In the genomic region with DNA sequence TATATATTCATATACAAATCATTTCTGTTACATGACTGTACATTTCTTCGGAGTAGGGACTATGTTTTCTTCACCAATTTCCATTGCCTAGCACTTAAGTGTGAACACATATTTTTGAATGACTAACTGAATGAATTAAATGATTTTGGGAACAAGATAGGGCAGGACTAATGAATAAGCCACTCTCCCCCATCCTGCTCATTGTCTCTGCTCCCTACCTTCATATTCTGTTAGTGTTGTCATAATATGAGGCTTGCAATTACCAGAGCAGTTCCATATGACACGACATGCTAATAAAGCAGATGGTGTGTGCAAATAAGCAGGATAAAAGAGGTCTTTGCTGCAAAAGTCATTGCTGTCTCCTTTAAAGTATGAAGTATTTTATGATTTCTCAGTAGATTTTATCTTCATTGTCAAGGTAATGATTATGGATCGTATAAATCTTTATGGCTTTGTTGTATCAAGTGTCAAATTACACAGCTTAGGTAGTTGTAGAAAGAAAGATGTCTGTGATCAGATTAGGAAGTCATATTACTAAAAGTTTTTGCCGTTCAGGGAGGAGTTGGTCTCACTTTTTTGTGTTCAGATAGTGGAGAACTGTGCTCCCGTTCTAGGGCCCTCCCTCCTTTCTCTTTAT, we compare ENCODE assay signal across 27 cellular contexts.
DNase-seq lines count a peak whose midpoint lies in the region; FAIRE-seq and TF ChIP-seq lines count a peak whose summit lies in the region.
"Had no signal": no experiment of that assay in that cellular context is flagged by ENCODE, and none has a peak within 500 bp of the region (broad histone marks: within the 10 kb centered on the region; RNA-seq: fewer than 3 reads in every experiment).

No MANE protein-coding gene starts in this region.

- peaks cover 3% of the 10 kb centered on the region for H3K79me1 ChIP-seq in mesenchymal stem cell (replicated peaks; ENCODE audit: low read length, poor library complexity, severe bottlenecking)

- no peak overlapping the region for H2BK15ac ChIP-seq in mesenchymal stem cell (ENCODE audit: low read depth, poor library complexity, severe bottlenecking)

- H3K36me3 ChIP-seq in mesenchymal stem cell (ENCODE audit: control insufficient read depth in 1 of 2, insufficient read depth in 2 of 2, low read depth in 1 of 2, low read length in 2 of 2): no peaks in the 10 kb centered on the region
- H3K36me3 ChIP-seq: vagina had no signal

- H4K91ac ChIP-seq in mesenchymal stem cell (ENCODE audit: low read length): no peak overlapping the region

- no peak overlapping the region for H2AK5ac ChIP-seq in mesenchymal stem cell (ENCODE audit: low read length, severe bottlenecking)

- H3K27ac ChIP-seq in mesenchymal stem cell (ENCODE audit: low read length, poor library complexity, severe bottlenecking) (no peak overlapping the region), coronary artery (no peak overlapping the region)
- H3K27ac ChIP-seq: skin epidermis, testis, vagina had no signal

- H4K8ac ChIP-seq in mesenchymal stem cell (ENCODE audit: low read length): no peak overlapping the region

- no peak overlapping the region for H3K23ac ChIP-seq in mesenchymal stem cell (ENCODE audit: low read length in 2 of 2)

- H3K9ac ChIP-seq in mesenchymal stem cell (ENCODE audit: low read length): no peak overlapping the region

- H3K4me3 ChIP-seq in epithelial cell of esophagus (ENCODE audit: low read length) (no peak overlapping the region), mesenchymal stem cell (ENCODE audit: insufficient read depth in 1 of 2, low read depth in 1 of 2, low read length in 2 of 2) (no peak overlapping the region), coronary artery (no peak overlapping the region)
- H3K4me3 ChIP-seq: lung, skin epidermis, testis, vagina had no signal

- H3K4ac ChIP-seq in mesenchymal stem cell (ENCODE audit: low read depth in 1 of 2, low read length in 2 of 2): no peak overlapping the region

- no peak overlapping the region for H3K18ac ChIP-seq in mesenchymal stem cell (ENCODE audit: low read depth in 1 of 2, low read length in 2 of 2)

- no peak for FAIRE-seq in frontal cortex (lab: Jason Lieb, UNC)
- FAIRE-seq: GM18507, kidney had no signal

- TF ChIP-seq CTCF in epithelial cell of esophagus (IDR thresholded peaks at IDR 0.05; ENCODE audit: insufficient read depth, low read depth, low read length, missing control alignments): no peak
- TF ChIP-seq CTCF in coronary artery (IDR thresholded peaks at IDR 0.05): no peak

- no peaks in the 10 kb centered on the region for H3K4me1 ChIP-seq in mesenchymal stem cell (ENCODE audit: control insufficient read depth, insufficient read depth, low read depth, low read length)
- H3K4me1 ChIP-seq: testis had no signal

- no peak overlapping the region for H3K4me2 ChIP-seq in mesenchymal stem cell (ENCODE audit: low read length, poor library complexity, severe bottlenecking)

- no peak overlapping the region for H3K14ac ChIP-seq in mesenchymal stem cell (ENCODE audit: low read length in 2 of 2)

- H2BK120ac ChIP-seq in mesenchymal stem cell (ENCODE audit: low read depth, low read length): no peak overlapping the region

- H3K27me3 ChIP-seq in mesenchymal stem cell (ENCODE audit: control insufficient read depth in 1 of 2, insufficient read depth in 1 of 2, low read length in 2 of 2): no peaks in the 10 kb centered on the region
- H3K27me3 ChIP-seq: testis, vagina had no signal

- H3K9me3 ChIP-seq in mesenchymal stem cell (ENCODE audit: control insufficient read depth, low read length): no peaks in the 10 kb centered on the region
- H3K9me3 ChIP-seq: testis, vagina had no signal

- WGBS in mesenchymal stem cell: 100% methylated on average over 4 of the region's 5 CpGs

- no peak overlapping the region for H2BK12ac ChIP-seq in mesenchymal stem cell (ENCODE audit: low read length in 2 of 2)

- DNase-seq in COR-L47 (lab: John Stamatoyannopoulos, UW) (peak; percentile 52), NCI-H1105 treated with DMSO at 0.1 percent for 48 hours (lab: John Stamatoyannopoulos, UW) (peak; percentile 76), NCI-H748 (lab: John Stamatoyannopoulos, UW; ENCODE audit: unreplicated experiment) (peak; percentile 68), epithelial cell of esophagus (ENCODE audit: low read depth) (peak; percentile 82), frontal cortex (ENCODE audit: low spot score in 2 of 2) (no peak), mesenchymal stem cell (no peak), DMS53 (lab: John Stamatoyannopoulos, UW) (no peak), coronary artery (ENCODE audit: low spot score) (no peak)
- DNase-seq: ACHN; activated CD4-positive, alpha-beta T cell treated with anti-CD3 and anti-CD28 coated beads for 48 hours; activated naive CD4-positive, alpha-beta T cell treated with anti-CD3 and anti-CD28 coated beads, Interleukin-2, amount 10 ng/mL, durations not matched to agents 7 days and 5 days; amygdala; C1 segment of cervical spinal cord; central memory CD4-positive, alpha-beta T cell; erythroblast; foreskin melanocyte; H9; IMR-90; kidney; NCI-H187 treated with DMSO at 0.1 percent for 48 hours; SHP77 treated with DMSO at 0.1 percent for 48 hours; stimulated activated naive CD4-positive, alpha-beta T cell; testis had no signal

- H2BK5ac ChIP-seq in mesenchymal stem cell (ENCODE audit: low read depth, low read length, poor library complexity, severe bottlenecking): no peak overlapping the region

- no peak overlapping the region for H2AFZ ChIP-seq in mesenchymal stem cell (ENCODE audit: low read depth, low read length)

Comparison
In these comparisons a context has a peak if more than half of its experiments do, and no peak if none do; other contexts are left out.
1. DNase-seq: peak in COR-L47 (single experiment), NCI-H1105 treated with DMSO at 0.1 percent for 48 hours (single experiment), NCI-H748 (single experiment) and epithelial cell of esophagus (single experiment); none in frontal cortex (0 of 2), mesenchymal stem cell (single experiment), DMS53 (single experiment) and coronary artery (single experiment).